ENCODE assay signal across 14 cellular contexts in genomic region chr5:122772446-122772845, GRCh38. TPM values are rescaled to one million over a fixed set of nuclear protein-coding genes. Genes with fewer than 3 reads are reported as not detected.
DNase-seq lines count a peak whose midpoint lies in the region; ATAC-seq and TF ChIP-seq lines count a peak whose summit lies in the region.
"Had no signal": no experiment of that assay in that cellular context is flagged by ENCODE, and none has a peak within 500 bp of the region (broad histone marks: within the 10 kb centered on the region; RNA-seq: fewer than 3 reads in every experiment).

No MANE protein-coding gene starts in this region.

- no peaks in the 10 kb centered on the region for H3K9me3 ChIP-seq in stomach

- H3K4me3 ChIP-seq in fibroblast of pulmonary artery (replicated peaks; ENCODE audit: low read depth, low read length) (no peak overlapping the region), stomach (no peak overlapping the region)

- no peak for ATAC-seq in GM18502 (IDR thresholded peaks at IDR 0.05; ENCODE audit: poor library complexity, unreplicated experiment)
- ATAC-seq in stimulated activated effector memory CD8-positive, alpha-beta T cell treated with anti-CD3 and anti-CD28 coated beads, Interleukin-12 subunit alpha, Interleukin-12 subunit beta, amount 100 ng/mL, for 72 hours: no peak

- no peak for TF ChIP-seq POLR2A in stomach (IDR thresholded peaks at IDR 0.05)

- H3K4me1 ChIP-seq in stomach: peaks cover 15 to 31% (median 20%) of the 10 kb centered on the region in 4 donors

- DNase-seq in ELR (ENCODE audit: low read depth) (peak; percentile 19), RPMI7951 (ENCODE audit: low read depth) (peak; percentile 15), fibroblast of pulmonary artery (ENCODE audit: low read depth) (peak; percentile 77), renal cortical epithelial cell (ENCODE audit: low read depth) (peak; percentile 96), stomach (no peak), Ammon's horn (ENCODE audit: low spot score) (no peak)
- DNase-seq in stimulated activated effector memory CD8-positive, alpha-beta T cell treated with anti-CD3 and anti-CD28 coated beads, Interleukin-12 subunit alpha, Interleukin-12 subunit beta, amount 100 ng/mL, for 72 hours (ENCODE audit: low spot score in 2 of 2): no peak
- DNase-seq: activated CD4-positive, alpha-beta T cell treated with anti-CD3 and anti-CD28 coated beads, Interleukin-2, amount 50 U/mL, for 1 hour; activated gamma-delta T cell; amniotic stem cell; cortex of kidney; NCI-H345; stimulated activated CD4-positive, alpha-beta T cell treated with anti-CD3 and anti-CD28 coated beads, Interleukin-4, amount 100 ng/mL, for 1 hour had no signal

- H3K9me3 Mint-ChIP-seq in stimulated activated effector memory CD8-positive, alpha-beta T cell treated with anti-CD3 and anti-CD28 coated beads, Interleukin-12 subunit alpha, Interleukin-12 subunit beta, amount 100 ng/mL, for 72 hours: no peaks in the 10 kb centered on the region

- no peak overlapping the region for H3K27ac Mint-ChIP-seq in stimulated activated effector memory CD8-positive, alpha-beta T cell treated with anti-CD3 and anti-CD28 coated beads, Interleukin-12 subunit alpha, Interleukin-12 subunit beta, amount 100 ng/mL, for 72 hours

- peaks cover 6% of the 10 kb centered on the region for H3K4me1 Mint-ChIP-seq in stimulated activated effector memory CD8-positive, alpha-beta T cell treated with anti-CD3 and anti-CD28 coated beads, Interleukin-12 subunit alpha, Interleukin-12 subunit beta, amount 100 ng/mL, for 72 hours

- WGBS in stomach, 5 donors: 33 to 64% (median 53%) methylated on average over 1 of the region's 1 CpG

- no peak overlapping the region for H3K4me3 Mint-ChIP-seq in stimulated activated effector memory CD8-positive, alpha-beta T cell treated with anti-CD3 and anti-CD28 coated beads, Interleukin-12 subunit alpha, Interleukin-12 subunit beta, amount 100 ng/mL, for 72 hours

- H3K36me3 ChIP-seq in stomach: no peaks in the 10 kb centered on the region

- H3K27me3 ChIP-seq in stomach: no peaks in the 10 kb centered on the region

- intact Hi-C loops in stomach (cut with DNase I; ENCODE audit: low total_unique reads): loop anchor here (10.0 kb wide), 1 partner anchor 72 kb away; the partner anchor contains the start of gene SNX24

- H3K36me3 Mint-ChIP-seq in stimulated activated effector memory CD8-positive, alpha-beta T cell treated with anti-CD3 and anti-CD28 coated beads, Interleukin-12 subunit alpha, Interleukin-12 subunit beta, amount 100 ng/mL, for 72 hours: peaks cover 7% of the 10 kb centered on the region

- no peak for TF ChIP-seq EP300 in stomach (IDR thresholded peaks at IDR 0.05)

- no peak overlapping the region for H3K27ac ChIP-seq in stomach

- TF ChIP-seq CTCF in fibroblast of pulmonary artery (IDR thresholded peaks at IDR 0.05; ENCODE audit: low read length, missing control alignments) (no peak), stomach (IDR thresholded peaks at IDR 0.05) (no peak)

RNA-seq across cellular contexts. Expression of gene SNX2, which starts 2.4 kb away (rescaled TPM):
- total RNA-seq in RPMI7951 (2014; rRNA removed; shearing (Covaris generic)): 68.2 and 69.0 TPM in 2 replicates
- total RNA-seq in renal cortical epithelial cell: 84.2 and 101 TPM in 2 replicates
- 100 to 1,000 TPM in 1 of 5 donors, 10 to 100 TPM in 4; 22.8 to 504 (median 68.3) TPM for total RNA-seq in stomach
- 10 to 100 TPM; 28.5 to 68.0 (median 37.7) TPM for polyA plus RNA-seq in stomach

Comparison
In these comparisons a context has a peak if more than half of its experiments do, and no peak if none do; other contexts are left out.
1. DNase-seq: peak in ELR (single experiment), RPMI7951 (single experiment), fibroblast of pulmonary artery (single experiment) and renal cortical epithelial cell (single experiment); none in stomach (single experiment), Ammon's horn (single experiment) and stimulated activated effector memory CD8-positive, alpha-beta T cell treated with anti-CD3 and anti-CD28 coated beads, Interleukin-12 subunit alpha, Interleukin-12 subunit beta, amount 100 ng/mL, for 72 hours (0 of 2).